Comparison of ENCODE assay signal across 14 cellular contexts in genomic region chr10:921471-922414, GRCh38. TPM values are rescaled to one million over a fixed set of nuclear protein-coding genes. Genes with fewer than 3 reads are reported as not detected.
DNase-seq lines count a peak whose midpoint lies in the region; ATAC-seq, FAIRE-seq and TF ChIP-seq lines count a peak whose summit lies in the region.
"Had no signal": no experiment of that assay in that cellular context is flagged by ENCODE, and none has a peak within 500 bp of the region (broad histone marks: within the 10 kb centered on the region; RNA-seq: fewer than 3 reads in every experiment).

No MANE protein-coding gene starts in this region.

- CTCF ChIA-PET in BJ (lab: Yijun Ruan, JAX) (no interaction called here), K562 (lab: Yijun Ruan, JAX; ENCODE audit: low intra/inter-chr PET ratio) (interaction anchor here (0.6 kb wide), 1 partner anchor 153 kb away, joined by 3 read pairs; no protein-coding TSS in a partner anchor)

- H3K27me3 ChIP-seq in BJ (ENCODE audit: control insufficient read depth, insufficient read depth, low read length), result no peaks in the 10 kb centered on the region
- H3K27me3 ChIP-seq in K562 (ENCODE audit: control insufficient read depth in 2 of 2, insufficient read depth in 2 of 2, low read length in 2 of 2), result no peaks in the 10 kb centered on the region

- TF ChIP-seq EP300 in K562 (IDR thresholded peaks at IDR 0.05; ENCODE audit: low read length), result no peak

- peaks cover 3% of the 10 kb centered on the region for H3K9me3 Mint-ChIP-seq in mesothelial cell of epicardium
- H3K9me3 Mint-ChIP-seq: activated CD4-positive, alpha-beta T cell treated with anti-CD3 and anti-CD28 coated beads, Interleukin-2, amount 10 ng/mL, durations not matched to agents 7 days and 5 days; activated naive CD8-positive, alpha-beta T cell treated with anti-CD3 and anti-CD28 coated beads, Interleukin-2, amount 10 ng/mL, durations not matched to agents 7 days and 5 days had no signal

- WGBS in K562 (ENCODE audit: insufficient coverage, low coverage, missing lambda C conversion rate), result 47% methylated on average over 14 of the region's 14 CpGs

- H3K4me1 Mint-ChIP-seq in mesothelial cell of epicardium, result peaks cover 12% of the 10 kb centered on the region

- ATAC-seq in K562 (peak; percentile 67), GM18498 (IDR thresholded peaks at IDR 0.05; ENCODE audit: unreplicated experiment) (no peak)

- DNase-seq in BJ (ENCODE audit: low read depth), result peak; percentile 37
- DNase-seq in HTR-8/SVneo (ENCODE audit: insufficient read length, low spot score), result peak; percentile 47
- peak in 2 of 4 experiments; percentile 38 to 42 for DNase-seq in K562 (ENCODE audit: extremely low read depth in 1 of 4, low spot score in 3 of 4)
- DNase-seq in mesothelial cell of epicardium (ENCODE audit: low spot score in 2 of 2, unreplicated experiment in 2 of 2), result no peak
- DNase-seq in NCI-H82 treated with DMSO at 0.1 percent for 48 hours (lab: John Stamatoyannopoulos, UW; ENCODE audit: unreplicated experiment), result no peak
- no peak for DNase-seq in G401 (ENCODE audit: low spot score)
- DNase-seq in central memory CD4-positive, alpha-beta T cell, result no peak
- DNase-seq: activated CD4-positive, alpha-beta T cell treated with anti-CD3 and anti-CD28 coated beads, Interleukin-2, amount 10 ng/mL, durations not matched to agents 7 days and 5 days; activated naive CD8-positive, alpha-beta T cell treated with anti-CD3 and anti-CD28 coated beads, Interleukin-2, amount 10 ng/mL, durations not matched to agents 7 days and 5 days; erythroblast; NCI-H1105 had no signal

- peaks cover 6 to 11% of the 10 kb centered on the region in 2 experiments; a peak in 3 of 5 replicates for H3K4me1 ChIP-seq in K562 (replicated peaks in 1 of 2; ENCODE audit: control insufficient read depth in 2 of 2, insufficient read depth in 2 of 2, low read length in 2 of 2)

- H3K27me3 Mint-ChIP-seq in mesothelial cell of epicardium (ENCODE audit: low read depth), result no peaks in the 10 kb centered on the region
- H3K27me3 Mint-ChIP-seq: activated CD4-positive, alpha-beta T cell treated with anti-CD3 and anti-CD28 coated beads, Interleukin-2, amount 10 ng/mL, durations not matched to agents 7 days and 5 days; activated naive CD8-positive, alpha-beta T cell treated with anti-CD3 and anti-CD28 coated beads, Interleukin-2, amount 10 ng/mL, durations not matched to agents 7 days and 5 days had no signal

- peaks cover 4% of the 10 kb centered on the region for H3K9me1 ChIP-seq in K562 (ENCODE audit: control insufficient read depth, insufficient read depth, low read length)

- TF ChIP-seq CTCF in BJ (IDR thresholded peaks at IDR 0.05; ENCODE audit: insufficient read depth, low read depth, low read length), result no peak
- TF ChIP-seq CTCF in K562 (IDR thresholded peaks at IDR 0.05 in 2 of 3, conservative IDR thresholded peaks at IDR 0.05 in 1 of 3; ENCODE audit: insufficient read depth in 2 of 3, low read depth in 1 of 3, low read length in 3 of 3), result no peak
- TF ChIP-seq CTCF in mesothelial cell of epicardium (IDR thresholded peaks at IDR 0.05; ENCODE audit: unreplicated experiment), result no peak

- no peak for TF ChIP-seq RAD21 in K562 (CRISPR knock-in tag; conservative IDR thresholded peaks at IDR 0.05 in 1 of 2, IDR thresholded peaks at IDR 0.05 in 1 of 2)

- no peak overlapping the region for H2AFZ ChIP-seq in K562 (ENCODE audit: low read depth, low read length)

- no peaks in the 10 kb centered on the region; the same call in 1 of the 2 replicates for H3K9me3 ChIP-seq in K562 (replicated peaks; ENCODE audit: control insufficient read depth, insufficient read depth, low read depth, low read length)

- peak overlapping the region; percentile 23 to 79; a peak in 3 of 4 replicates for H3K9ac ChIP-seq in K562 (ENCODE audit: insufficient read depth in 1 of 2, low read depth in 2 of 2, low read length in 2 of 2)

- intact Hi-C loops in K562 (cut with micrococcal nuclease), result no loop called here

- peaks cover 99% of the 10 kb centered on the region for H3K79me2 ChIP-seq in K562 (ENCODE audit: control insufficient read depth, insufficient read depth, low read length)

- H3K4me3 ChIP-seq in BJ (ENCODE audit: low read depth, low read length) (no peak overlapping the region), K562 (no peak overlapping the region)
- H3K4me3 ChIP-seq: lung, skin epidermis had no signal

- no peak overlapping the region for H3K4me3 Mint-ChIP-seq in mesothelial cell of epicardium
- H3K4me3 Mint-ChIP-seq: activated CD4-positive, alpha-beta T cell treated with anti-CD3 and anti-CD28 coated beads, Interleukin-2, amount 10 ng/mL, durations not matched to agents 7 days and 5 days; activated naive CD8-positive, alpha-beta T cell treated with anti-CD3 and anti-CD28 coated beads, Interleukin-2, amount 10 ng/mL, durations not matched to agents 7 days and 5 days had no signal

- peak overlapping the region; percentile 53 for H3K27ac Mint-ChIP-seq in mesothelial cell of epicardium
- H3K27ac Mint-ChIP-seq: activated CD4-positive, alpha-beta T cell treated with anti-CD3 and anti-CD28 coated beads, Interleukin-2, amount 10 ng/mL, durations not matched to agents 7 days and 5 days; activated naive CD8-positive, alpha-beta T cell treated with anti-CD3 and anti-CD28 coated beads, Interleukin-2, amount 10 ng/mL, durations not matched to agents 7 days and 5 days had no signal

- peak overlapping the region; percentile 7 for H3K4me2 ChIP-seq in K562 (ENCODE audit: insufficient read depth, low read length)

- BruUV-seq in K562 (replicated peaks; lab: Mats Ljungman, UMichigan), result no TSS peak

- FAIRE-seq in HTR-8/SVneo (lab: Jason Lieb, UNC) (no peak), K562 (lab: Jason Lieb, UNC) (peak; percentile 58)

- peaks cover 36% of the 10 kb centered on the region for H4K20me1 ChIP-seq in K562 (replicated peaks; ENCODE audit: control insufficient read depth, insufficient read depth, low read length)

- H3K36me3 ChIP-seq in BJ (ENCODE audit: control insufficient read depth, insufficient read depth, low read length) (peaks cover 3% of the 10 kb centered on the region; the same call in 1 of the 2 replicates), K562 (ENCODE audit: control insufficient read depth, insufficient read depth, low read length) (peaks cover 72% of the 10 kb centered on the region)

- peaks cover 22% of the 10 kb centered on the region for H3K36me3 Mint-ChIP-seq in mesothelial cell of epicardium

- peak overlapping the region; percentile 58; the same call in 2 of the 3 replicates for H3K27ac ChIP-seq in K562 (ENCODE audit: extremely low read depth, low read depth, low read length)
- H3K27ac ChIP-seq: skin epidermis had no signal

- in situ Hi-C loops in K562 (cut with MboI), result no loop called here
- in situ Hi-C loops in G401 (cut with HindIII; ENCODE audit: low sequenced_read_pairs), result no loop called here

- POLR2A ChIA-PET in BJ (lab: Charles Lee), result no interaction called here
- POLR2A ChIA-PET in K562 (lab: Yijun Ruan, JAX), result interaction anchor here (0.5 to 1.8 kb wide), 6 partner anchors 9 to 67 kb away, joined by 3 to 5 read pairs (median 4); partner anchors contain the start of gene LARP4B

- no peak for TF ChIP-seq POLR2A in K562 (conservative IDR thresholded peaks at IDR 0.05)

TF ChIP-seq in K562, 482 proteins besides CTCF, POLR2A, EP300 and RAD21 (continues in another document):
- TF ChIP-seq, protein P1, sequence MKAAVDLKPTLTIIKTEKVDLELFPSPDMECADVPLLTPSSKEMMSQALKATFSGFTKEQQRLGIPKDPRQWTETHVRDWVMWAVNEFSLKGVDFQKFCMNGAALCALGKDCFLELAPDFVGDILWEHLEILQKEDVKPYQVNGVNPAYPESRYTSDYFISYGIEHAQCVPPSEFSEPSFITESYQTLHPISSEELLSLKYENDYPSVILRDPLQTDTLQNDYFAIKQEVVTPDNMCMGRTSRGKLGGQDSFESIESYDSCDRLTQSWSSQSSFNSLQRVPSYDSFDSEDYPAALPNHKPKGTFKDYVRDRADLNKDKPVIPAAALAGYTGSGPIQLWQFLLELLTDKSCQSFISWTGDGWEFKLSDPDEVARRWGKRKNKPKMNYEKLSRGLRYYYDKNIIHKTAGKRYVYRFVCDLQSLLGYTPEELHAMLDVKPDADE (conservative IDR thresholded peaks at IDR 0.05; ENCODE audit: control insufficient read depth, low read depth, low read length), result no peak
- TF ChIP-seq DACH1 (IDR thresholded peaks at IDR 0.05; ENCODE audit: partially characterized antibody), result no peak
- TF ChIP-seq, protein P2, sequence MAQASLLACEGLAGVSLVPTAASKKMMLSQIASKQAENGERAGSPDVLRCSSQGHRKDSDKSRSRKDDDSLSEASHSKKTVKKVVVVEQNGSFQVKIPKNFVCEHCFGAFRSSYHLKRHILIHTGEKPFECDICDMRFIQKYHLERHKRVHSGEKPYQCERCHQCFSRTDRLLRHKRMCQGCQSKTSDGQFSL (CRISPR knock-in tag; IDR thresholded peaks at IDR 0.05), result no peak
- TF ChIP-seq, protein P2 (tag; IDR thresholded peaks at IDR 0.05), result no peak

RNA-seq across cellular contexts. Expression of gene LARP4B, which starts 9.8 kb away (rescaled TPM):
- polyA plus RNA-seq in BJ (2011; rRNA removed) (37.0 and 38.4 TPM in 2 replicates), K562 (2011; rRNA removed) (63.1 and 64.1 TPM in 2 replicates), K562 (2014; fragmentation: Illumina TruSeq; extraction: Trizol) (38.5 and 44.0 TPM in 2 replicates), K562 (2014; fragmentation: Nextera tagmentation; extraction: Ambion mirVana) (10 to 100 TPM; 11.8 to 21.0 TPM), K562 (2014; rRNA removed) (42.6 and 46.6 TPM in 2 replicates)
- 62.6 and 69.1 TPM in 2 replicates for polyA minus RNA-seq in BJ (2011; rRNA and poly(A)+ RNA removed)
- 210 and 214 TPM in 2 replicates for total RNA-seq in K562 (2011; cell fraction: chromatin; rRNA removed; ENCODE audit: low replicate concordance)
- total RNA-seq in K562 (2011; cell fraction: nucleolus; rRNA removed), result 107 and 116 TPM in 2 replicates
- total RNA-seq in K562 (2011; cell fraction: nucleoplasm; rRNA removed), result 149 and 184 TPM in 2 replicates
- total RNA-seq in K562 (2014; rRNA removed) (48.4 and 61.7 TPM in 2 replicates), K562 (2014; rRNA removed; fragmentation: Illumina TruSeq; extraction: Trizol) (28.3 and 28.6 TPM in 2 replicates), K562 (2015; rRNA removed; fragmentation: Illumina TruSeq; extraction: Trizol) (37.3 and 39.0 TPM in 2 replicates), K562 (2021) (128 and 130 TPM in 2 replicates), mesothelial cell of epicardium (90.2 to 95.9 TPM (median 94.8 TPM) in 3 replicates)
- polyA plus RNA-seq in K562 (2011; cell fraction: cytosol; rRNA removed), result 38.4 and 38.9 TPM in 2 replicates
- 106 and 107 TPM in 2 replicates for polyA plus RNA-seq in K562 (2011; cell fraction: nucleus; rRNA removed)
- 21.5 and 41.5 TPM in 2 replicates for polyA plus RNA-seq in K562 (2012)
- polyA minus RNA-seq in K562 (2011; rRNA and poly(A)+ RNA removed), result 95.3 and 108 TPM in 2 replicates
- 55.8 and 69.2 TPM in 2 replicates for polyA minus RNA-seq in K562 (2011; cell fraction: cytosol; rRNA and poly(A)+ RNA removed)
- polyA minus RNA-seq in K562 (2011; cell fraction: nucleus; rRNA and poly(A)+ RNA removed), result 70.0 and 104 TPM in 2 replicates
- total RNA-seq in G401 (2014; rRNA removed; shearing (Covaris generic)), result 15.2 and 24.3 TPM in 2 replicates

Comparison
In these comparisons a context has a peak if more than half of its experiments do, and no peak if none do; other contexts are left out.
1. DNase-seq: peak in BJ (single experiment) and HTR-8/SVneo (single experiment); none in mesothelial cell of epicardium (0 of 2), NCI-H82 treated with DMSO at 0.1 percent for 48 hours (single experiment), G401 (single experiment) and central memory CD4-positive, alpha-beta T cell (single experiment).